ENCODE assay signal across 26 cellular contexts in the genomic region with DNA sequence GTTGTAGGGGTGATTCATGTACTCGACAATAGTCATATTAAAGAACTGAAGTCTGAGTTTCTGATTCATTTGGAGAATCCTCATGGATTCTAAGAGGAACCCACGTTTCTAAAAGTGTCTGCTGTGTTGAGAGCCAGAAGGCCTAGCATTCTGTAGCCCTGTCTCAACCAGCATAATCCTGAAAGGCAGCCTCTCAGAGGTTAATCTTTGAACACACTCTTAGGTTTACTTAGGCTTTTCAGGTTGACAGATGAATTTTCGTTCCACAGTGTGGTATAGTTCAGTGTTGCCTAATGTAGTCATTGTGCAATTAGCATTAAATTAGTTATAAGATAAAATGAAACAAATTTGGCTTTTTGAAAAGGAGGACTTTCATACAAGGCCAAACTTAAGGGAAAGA. TPM values are rescaled to one million over a fixed set of nuclear protein-coding genes. Genes with fewer than 3 reads are reported as not detected.
"Had no signal": no experiment of that assay in that cellular context is flagged by ENCODE, and none has a peak within 500 bp of the region (broad histone marks: within the 10 kb centered on the region; RNA-seq: fewer than 3 reads in every experiment).

No MANE protein-coding gene starts in this region.

- H3K27ac Mint-ChIP-seq: activated CD4-positive, alpha-beta memory T cell treated with anti-CD3 and anti-CD28 coated beads for 36 hours; activated CD4-positive, alpha-beta T cell treated with anti-CD3 and anti-CD28 coated beads, Interleukin-2, amount 10 ng/mL, durations not matched to agents 7 days and 5 days; activated naive CD4-positive, alpha-beta T cell treated with anti-CD3 and anti-CD28 coated beads for 36 hours; activated naive CD8-positive, alpha-beta T cell; T-helper 17 cell had no signal

- DNase-seq: activated CD4-positive, alpha-beta memory T cell treated with anti-CD3 and anti-CD28 coated beads for 36 hours; activated CD4-positive, alpha-beta T cell treated with anti-CD3 and anti-CD28 coated beads, Interleukin-2, amount 10 ng/mL, durations not matched to agents 7 days and 5 days; activated CD4-positive, CD25-positive, alpha-beta regulatory T cell; activated CD8-positive, alpha-beta memory T cell treated with anti-CD3 and anti-CD28 coated beads for 24 hours; activated effector memory CD4-positive, alpha-beta T cell treated with anti-CD3 and anti-CD28 coated beads, Interleukin-2, amount 50 U/mL, for 16 hours; activated naive CD4-positive, alpha-beta T cell treated with anti-CD3 and anti-CD28 coated beads for 36 hours; activated T-cell treated with anti-CD3 and anti-CD28 coated beads, Interleukin-2, amount 50 U/mL, for 4 hours; amygdala; NCI-H1105; NCI-H1436 treated with DMSO at 0.1 percent for 48 hours; NCI-H187 treated with DMSO at 0.1 percent for 48 hours; NCI-H2081 treated with DMSO at 0.1 percent for 48 hours; NCI-H2227 treated with DMSO at 0.1 percent for 48 hours; NCI-H446 treated with DMSO at 0.1 percent for 48 hours; NCI-H524 treated with DMSO at 0.1 percent for 48 hours; NCI-H748 treated with DMSO at 0.1 percent for 48 hours; SIG-M5; T-helper 17 cell; T-helper 9 cell had no signal

- H3K36me3 Mint-ChIP-seq: activated CD4-positive, alpha-beta memory T cell treated with anti-CD3 and anti-CD28 coated beads for 36 hours; activated naive CD8-positive, alpha-beta T cell; brain had no signal

- H3K4me1 Mint-ChIP-seq: activated CD4-positive, alpha-beta T cell treated with anti-CD3 and anti-CD28 coated beads, Interleukin-2, amount 10 ng/mL, durations not matched to agents 7 days and 5 days; central memory CD8-positive, alpha-beta T cell; T-helper 17 cell had no signal

- ATAC-seq: activated T-cell treated with anti-CD3 and anti-CD28 coated beads, Interleukin-2, amount 50 U/mL, for 4 hours; T-helper 17 cell had no signal

- H3K9me3 Mint-ChIP-seq: activated CD4-positive, alpha-beta memory T cell treated with anti-CD3 and anti-CD28 coated beads for 36 hours; activated CD4-positive, alpha-beta T cell treated with anti-CD3 and anti-CD28 coated beads, Interleukin-2, amount 10 ng/mL, durations not matched to agents 7 days and 5 days; activated naive CD4-positive, alpha-beta T cell treated with anti-CD3 and anti-CD28 coated beads for 36 hours; activated T-cell treated with anti-CD3 and anti-CD28 coated beads, Interleukin-2, amount 50 U/mL, for 4 hours; brain; central memory CD8-positive, alpha-beta T cell had no signal

- H3K4me3 Mint-ChIP-seq: activated CD4-positive, alpha-beta memory T cell treated with anti-CD3 and anti-CD28 coated beads for 36 hours; activated CD4-positive, alpha-beta T cell treated with anti-CD3 and anti-CD28 coated beads, Interleukin-2, amount 10 ng/mL, durations not matched to agents 7 days and 5 days; activated naive CD4-positive, alpha-beta T cell treated with anti-CD3 and anti-CD28 coated beads for 36 hours; activated naive CD8-positive, alpha-beta T cell; activated T-cell treated with anti-CD3 and anti-CD28 coated beads, Interleukin-2, amount 50 U/mL, for 4 hours; brain; central memory CD8-positive, alpha-beta T cell; T-helper 17 cell had no signal

- H3K27me3 Mint-ChIP-seq: brain had no signal

RNA-seq across cellular contexts. Expression of a gene that starts 41.9 kb away (rescaled TPM):
- total RNA-seq: activated CD4-positive, alpha-beta T cell treated with anti-CD3 and anti-CD28 coated beads, Interleukin-2, amount 10 ng/mL, durations not matched to agents 7 days and 5 days; activated naive CD4-positive, alpha-beta T cell treated with anti-CD3 and anti-CD28 coated beads for 36 hours; astrocyte; MCF 10A; OCI-LY7; RPMI7951; T-helper 17 cell had no signal
